ENCODE assay signal across 15 cellular contexts in genomic region chr16:85077039-85077438, GRCh38. TPM values are rescaled to one million over a fixed set of nuclear protein-coding genes. Genes with fewer than 3 reads are reported as not detected.
"Had no signal": no experiment of that assay in that cellular context is flagged by ENCODE, and none has a peak within 500 bp of the region (broad histone marks: within the 10 kb centered on the region; RNA-seq: fewer than 3 reads in every experiment).

No MANE protein-coding gene starts in this region.

- H3K27ac Mint-ChIP-seq: activated CD4-positive, alpha-beta memory T cell treated with anti-CD3 and anti-CD28 coated beads for 36 hours; activated CD8-positive, alpha-beta memory T cell treated with anti-CD3 and anti-CD28 coated beads, Interleukin-2, amount 10 ng/mL, durations not matched to agents 7 days and 5 days; stimulated activated effector memory CD8-positive, alpha-beta T cell treated with anti-CD3 and anti-CD28 coated beads, Interleukin-12 subunit alpha, Interleukin-12 subunit beta, amount 100 ng/mL, for 72 hours had no signal

- H3K9me3 Mint-ChIP-seq: activated CD4-positive, alpha-beta memory T cell treated with anti-CD3 and anti-CD28 coated beads for 36 hours; activated T-cell treated with anti-CD3 and anti-CD28 coated beads, Interleukin-2, amount 50 U/mL, for 4 hours; stimulated activated effector memory CD8-positive, alpha-beta T cell treated with anti-CD3 and anti-CD28 coated beads, Interleukin-12 subunit alpha, Interleukin-12 subunit beta, amount 100 ng/mL, for 72 hours had no signal

- H3K4me1 Mint-ChIP-seq: activated CD8-positive, alpha-beta memory T cell treated with anti-CD3 and anti-CD28 coated beads, Interleukin-2, amount 10 ng/mL, durations not matched to agents 7 days and 5 days; stimulated activated effector memory CD8-positive, alpha-beta T cell treated with anti-CD3 and anti-CD28 coated beads, Interleukin-12 subunit alpha, Interleukin-12 subunit beta, amount 100 ng/mL, for 72 hours had no signal

- H3K9me3 ChIP-seq: tibial nerve had no signal

- H3K27me3 Mint-ChIP-seq: activated CD4-positive, alpha-beta memory T cell treated with anti-CD3 and anti-CD28 coated beads for 36 hours; activated CD8-positive, alpha-beta memory T cell treated with anti-CD3 and anti-CD28 coated beads, Interleukin-2, amount 10 ng/mL, durations not matched to agents 7 days and 5 days had no signal

- H3K4me1 ChIP-seq: tibial nerve had no signal

- H3K4me3 Mint-ChIP-seq: activated CD4-positive, alpha-beta memory T cell treated with anti-CD3 and anti-CD28 coated beads for 36 hours; activated CD8-positive, alpha-beta memory T cell treated with anti-CD3 and anti-CD28 coated beads, Interleukin-2, amount 10 ng/mL, durations not matched to agents 7 days and 5 days; activated T-cell treated with anti-CD3 and anti-CD28 coated beads, Interleukin-2, amount 50 U/mL, for 4 hours; stimulated activated effector memory CD8-positive, alpha-beta T cell treated with anti-CD3 and anti-CD28 coated beads, Interleukin-12 subunit alpha, Interleukin-12 subunit beta, amount 100 ng/mL, for 72 hours had no signal

- H3K27ac ChIP-seq: tibial nerve had no signal

- H3K36me3 Mint-ChIP-seq: activated CD8-positive, alpha-beta memory T cell treated with anti-CD3 and anti-CD28 coated beads, Interleukin-2, amount 10 ng/mL, durations not matched to agents 7 days and 5 days had no signal

- FAIRE-seq: colon, islet of Langerhans had no signal

- ATAC-seq: activated CD8-positive, alpha-beta memory T cell treated with anti-CD3 and anti-CD28 coated beads, Interleukin-2, amount 10 ng/mL, durations not matched to agents 7 days and 5 days; activated T-cell treated with anti-CD3 and anti-CD28 coated beads, Interleukin-2, amount 50 U/mL, for 4 hours; esophagus mucosa; stimulated activated effector memory CD8-positive, alpha-beta T cell treated with anti-CD3 and anti-CD28 coated beads, Interleukin-12 subunit alpha, Interleukin-12 subunit beta, amount 100 ng/mL, for 72 hours had no signal

- H3K27me3 ChIP-seq: tibial nerve had no signal

- H3K4me3 ChIP-seq: tibial nerve had no signal

- DNase-seq: activated CD4-positive, alpha-beta memory T cell treated with anti-CD3 and anti-CD28 coated beads for 36 hours; activated CD8-positive, alpha-beta memory T cell treated with anti-CD3 and anti-CD28 coated beads, Interleukin-2, amount 10 ng/mL, durations not matched to agents 7 days and 5 days; activated effector memory CD4-positive, alpha-beta T cell treated with Interleukin-2 at 50 U/mL for 16 hours; activated naive CD4-positive, alpha-beta T cell treated with anti-CD3 and anti-CD28 coated beads, Interleukin-2, amount 50 U/mL, for 16 hours; activated T-cell treated with anti-CD3 and anti-CD28 coated beads, Interleukin-2, amount 50 U/mL, for 4 hours; retina; substantia nigra; T1000 had no signal

RNA-seq across cellular contexts. Expression of gene CIBAR2, which starts 35.2 kb away (rescaled TPM):
- total RNA-seq: activated CD4-positive, alpha-beta memory T cell treated with anti-CD3 and anti-CD28 coated beads for 36 hours; activated CD8-positive, alpha-beta memory T cell treated with anti-CD3 and anti-CD28 coated beads, Interleukin-2, amount 10 ng/mL, durations not matched to agents 7 days and 5 days; activated T-cell treated with anti-CD3 and anti-CD28 coated beads, Interleukin-2, amount 50 U/mL, for 4 hours; cardiac septum; esophagus mucosa; lung microvascular endothelial cell; tibial nerve had no signal
